Comparison of ENCODE assay signal across 20 cellular contexts in the genomic region with DNA sequence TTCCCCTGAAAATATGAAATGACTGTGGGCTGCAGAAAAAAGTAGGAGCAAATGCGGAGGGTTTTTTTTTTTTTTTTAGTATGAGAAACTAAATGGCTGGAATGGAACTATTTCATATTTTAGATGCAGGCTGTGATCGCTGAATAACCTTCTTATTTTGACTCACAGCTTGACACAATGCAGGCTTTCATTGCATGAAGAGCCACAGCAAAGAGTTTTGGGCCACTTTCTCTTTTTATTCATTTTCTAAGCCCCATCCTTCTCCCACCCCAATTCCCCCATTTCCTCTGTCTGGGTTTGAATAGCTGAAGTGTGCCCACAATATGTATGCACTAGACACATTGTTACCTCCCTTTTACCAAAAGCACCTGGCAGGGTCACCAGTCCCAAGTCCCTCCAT.
"Had no signal": no experiment of that assay in that cellular context is flagged by ENCODE, and none has a peak within 500 bp of the region (broad histone marks: within the 10 kb centered on the region; RNA-seq: fewer than 3 reads in every experiment).

No MANE protein-coding gene starts in this region.

- H3K36me3 ChIP-seq: heart left ventricle, ovary, prostate gland, transverse colon had no signal

- H3K4me1 ChIP-seq: prostate gland, transverse colon had no signal

- H3K9me3 ChIP-seq: ovary, prostate gland, transverse colon had no signal

- ATAC-seq: activated CD8-positive, alpha-beta memory T cell treated with anti-CD3 and anti-CD28 coated beads, Interleukin-2, amount 10 ng/mL, durations not matched to agents 7 days and 5 days; activated CD8-positive, alpha-beta T cell treated with anti-CD3 and anti-CD28 coated beads, Interleukin-2, amount 10 ng/mL, durations not matched to agents 7 days and 5 days; effector memory CD8-positive, alpha-beta T cell; heart left ventricle; stimulated activated naive B cell treated with anti-CD40 and anti-IgM and Interleukin-4, amounts not matched to agents 10 μg/mL and 1 μg/mL and 100 μg/mL, for 72 hours had no signal

- DNase-seq: activated CD4-positive, alpha-beta T cell treated with anti-CD3 and anti-CD28 coated beads for 1 hour; activated CD8-positive, alpha-beta memory T cell treated with anti-CD3 and anti-CD28 coated beads, Interleukin-2, amount 10 ng/mL, durations not matched to agents 7 days and 5 days; activated CD8-positive, alpha-beta T cell treated with anti-CD3 and anti-CD28 coated beads, Interleukin-2, amount 10 ng/mL, durations not matched to agents 7 days and 5 days; activated naive CD8-positive, alpha-beta T cell treated with anti-CD3 and anti-CD28 coated beads, Interleukin-2, amount 10 ng/mL, durations not matched to agents 7 days and 5 days; amygdala; caudate nucleus; cortex of kidney; effector memory CD8-positive, alpha-beta T cell; heart left ventricle; mesendoderm; nephron progenitor cell; ovary; SK-N-SH; stimulated activated CD4-positive, alpha-beta T cell treated with anti-CD3 and anti-CD28 coated beads, Interleukin-2, amount 100 ng/mL, for 24 hours; stimulated activated naive B cell treated with anti-CD40 and anti-IgM and Interleukin-4, amounts not matched to agents 10 μg/mL and 1 μg/mL and 100 μg/mL, for 72 hours; SW 1271; transverse colon had no signal

- H3K27ac ChIP-seq: ovary, prostate gland, transverse colon had no signal

- H3K27me3 ChIP-seq: ovary, transverse colon had no signal

- H3K27me3 Mint-ChIP-seq: activated CD8-positive, alpha-beta memory T cell treated with anti-CD3 and anti-CD28 coated beads, Interleukin-2, amount 10 ng/mL, durations not matched to agents 7 days and 5 days; activated naive CD8-positive, alpha-beta T cell treated with anti-CD3 and anti-CD28 coated beads, Interleukin-2, amount 10 ng/mL, durations not matched to agents 7 days and 5 days; stimulated activated naive B cell treated with anti-CD40 and anti-IgM and Interleukin-4, amounts not matched to agents 10 μg/mL and 1 μg/mL and 100 μg/mL, for 72 hours had no signal

- H3K27ac Mint-ChIP-seq: activated CD8-positive, alpha-beta memory T cell treated with anti-CD3 and anti-CD28 coated beads, Interleukin-2, amount 10 ng/mL, durations not matched to agents 7 days and 5 days; activated CD8-positive, alpha-beta T cell treated with anti-CD3 and anti-CD28 coated beads, Interleukin-2, amount 10 ng/mL, durations not matched to agents 7 days and 5 days; activated naive CD8-positive, alpha-beta T cell treated with anti-CD3 and anti-CD28 coated beads, Interleukin-2, amount 10 ng/mL, durations not matched to agents 7 days and 5 days; effector memory CD8-positive, alpha-beta T cell; nephron progenitor cell; stimulated activated naive B cell treated with anti-CD40 and anti-IgM and Interleukin-4, amounts not matched to agents 10 μg/mL and 1 μg/mL and 100 μg/mL, for 72 hours; T-helper 1 cell treated with Interleukin-12 subunit alpha and Interleukin-12 subunit beta and Interleukin-4 antibody, amounts not matched to agents 30 μg/mL and 1 μg/mL, for 36 hours had no signal

- H3K4me3 Mint-ChIP-seq: activated CD8-positive, alpha-beta memory T cell treated with anti-CD3 and anti-CD28 coated beads, Interleukin-2, amount 10 ng/mL, durations not matched to agents 7 days and 5 days; activated CD8-positive, alpha-beta T cell treated with anti-CD3 and anti-CD28 coated beads, Interleukin-2, amount 10 ng/mL, durations not matched to agents 7 days and 5 days; activated naive CD8-positive, alpha-beta T cell treated with anti-CD3 and anti-CD28 coated beads, Interleukin-2, amount 10 ng/mL, durations not matched to agents 7 days and 5 days; effector memory CD8-positive, alpha-beta T cell; nephron progenitor cell; stimulated activated naive B cell treated with anti-CD40 and anti-IgM and Interleukin-4, amounts not matched to agents 10 μg/mL and 1 μg/mL and 100 μg/mL, for 72 hours; T-helper 1 cell treated with Interleukin-12 subunit alpha and Interleukin-12 subunit beta and Interleukin-4 antibody, amounts not matched to agents 30 μg/mL and 1 μg/mL, for 36 hours had no signal

- H3K9me3 Mint-ChIP-seq: effector memory CD8-positive, alpha-beta T cell; T-helper 1 cell treated with Interleukin-12 subunit alpha and Interleukin-12 subunit beta and Interleukin-4 antibody, amounts not matched to agents 30 μg/mL and 1 μg/mL, for 36 hours had no signal

- H3K4me3 ChIP-seq: heart left ventricle, ovary, prostate gland, smooth muscle cell, transverse colon had no signal
